In the genomic region with DNA sequence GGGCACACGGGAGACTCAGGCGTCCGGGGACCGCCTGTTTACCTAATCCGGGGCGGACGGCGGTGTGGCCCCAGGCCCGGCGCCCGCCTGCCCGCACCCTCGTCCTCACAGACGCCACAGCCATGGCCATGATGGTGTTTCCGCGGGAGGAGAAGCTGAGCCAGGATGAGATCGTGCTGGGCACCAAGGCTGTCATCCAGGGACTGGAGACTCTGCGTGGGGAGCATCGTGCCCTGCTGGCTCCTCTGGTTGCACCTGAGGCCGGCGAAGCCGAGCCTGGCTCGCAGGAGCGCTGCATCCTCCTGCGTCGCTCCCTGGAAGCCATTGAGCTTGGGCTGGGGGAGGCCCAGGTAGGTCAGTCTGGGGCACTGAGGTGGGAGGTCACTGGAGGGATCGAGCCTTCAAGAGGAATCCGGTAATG, we compare ENCODE assay signal across 8 cellular contexts. TPM values are rescaled to one million over a fixed set of nuclear protein-coding genes. Genes with fewer than 3 reads are reported as not detected.
DNase-seq lines count a peak whose midpoint lies in the region; ATAC-seq and TF ChIP-seq lines count a peak whose summit lies in the region.

No MANE protein-coding gene starts in this region.

- no peak overlapping the region for H3K27ac ChIP-seq in OCI-LY1 (ENCODE audit: low read depth, low read length, poor library complexity, severe bottlenecking)
- H3K27ac ChIP-seq in neutrophil, result no peak overlapping the region

- H3K4me2 ChIP-seq in OCI-LY1 (ENCODE audit: low read length), result peak overlapping the region; percentile 95

- intact Hi-C loops in Caco-2 (cut with micrococcal nuclease; ENCODE audit: unreplicated experiment), result loop anchor here (1.0 kb wide), 2 partner anchors 10 to 36 kb away; a partner anchor contains a TSS

- peak overlapping the region; percentile 93 for H3K4me3 Mint-ChIP-seq in Caco-2 (ENCODE audit: unreplicated experiment)

- H3F3A ChIP-seq in OCI-LY1 (ENCODE audit: insufficient read depth, low read length), result no peaks in the 10 kb centered on the region

- H3K79me2 ChIP-seq in OCI-LY1 (ENCODE audit: insufficient read depth, low read length), result no peaks in the 10 kb centered on the region

- POLR2A ChIA-PET in Caco-2 (lab: Charles Lee), result interaction anchor here (0.6 kb wide), 1 partner anchor 116 kb away, joined by 7 read pairs; no protein-coding TSS in a partner anchor

- H3K27me3 Mint-ChIP-seq in Caco-2 (ENCODE audit: insufficient read depth, unreplicated experiment), result no peaks in the 10 kb centered on the region

- ATAC-seq in GM18868 (IDR thresholded peaks at IDR 0.05; ENCODE audit: unreplicated experiment) (no peak), HG03159 (IDR thresholded peaks at IDR 0.05; ENCODE audit: unreplicated experiment) (no peak)

- peak overlapping the region; percentile 90 for H3K27ac Mint-ChIP-seq in Caco-2 (ENCODE audit: unreplicated experiment)

- TF ChIP-seq CTCF in Caco-2 (IDR thresholded peaks at IDR 0.05; ENCODE audit: insufficient read depth in 1 of 2, low read depth in 1 of 2, low read length in 1 of 2, severe bottlenecking in 1 of 2, unreplicated experiment in 1 of 2) (no peak), OCI-LY1 (IDR thresholded peaks at IDR 0.05; ENCODE audit: low read length) (no peak), epithelial cell of esophagus (IDR thresholded peaks at IDR 0.05; ENCODE audit: insufficient read depth, low read depth, low read length, missing control alignments) (no peak), neutrophil (IDR thresholded peaks at IDR 0.05) (no peak)

- peak overlapping the region; percentile 81 for H3K4me3 ChIP-seq in Caco-2 (ENCODE audit: low read depth, low read length)
- H3K4me3 ChIP-seq in OCI-LY1 (ENCODE audit: low read depth, low read length, poor library complexity, severe bottlenecking), result peak overlapping the region; percentile 85
- H3K4me3 ChIP-seq in epithelial cell of esophagus (ENCODE audit: low read length), result peak overlapping the region; percentile 87
- H3K4me3 ChIP-seq in neutrophil (ENCODE audit: low read depth in 1 of 2, low read length in 1 of 2), result peak overlapping the region; percentile 68 to 73

- H3K4me1 ChIP-seq in Caco-2 (no peaks in the 10 kb centered on the region), OCI-LY1 (ENCODE audit: insufficient read depth, low read length, severe bottlenecking) (peaks cover 19% of the 10 kb centered on the region), neutrophil (ENCODE audit: control insufficient read depth in 1 of 2, insufficient read depth in 1 of 2, low read depth in 1 of 2, low read length in 1 of 2) (peaks cover 15 to 19% of the 10 kb centered on the region in 2 experiments)

- H3K4me1 Mint-ChIP-seq in Caco-2 (ENCODE audit: low read depth, unreplicated experiment), result peaks cover 18% of the 10 kb centered on the region

- DNase-seq in Caco-2 (no peak), epithelial cell of esophagus (ENCODE audit: low read depth) (no peak), MV-4-11 (lab: John Stamatoyannopoulos, UW) (no peak), NCI-H1105 (lab: John Stamatoyannopoulos, UW) (no peak)

- H3K27me3 ChIP-seq in Caco-2 (replicated peaks; ENCODE audit: control insufficient read depth, insufficient read depth, low read length) (no peaks in the 10 kb centered on the region), OCI-LY1 (ENCODE audit: insufficient read depth, low read length) (no peaks in the 10 kb centered on the region), neutrophil (peaks cover 64% of the 10 kb centered on the region)

- CTCF ChIA-PET in Caco-2 (lab: Charles Lee), result interaction anchor here (1.1 to 1.2 kb wide), 2 partner anchors 30 to 54 kb away, joined by 3 to 4 read pairs; no protein-coding TSS in a partner anchor

- H2AFZ ChIP-seq in OCI-LY1 (ENCODE audit: low read length), result no peak overlapping the region

- H3K36me3 Mint-ChIP-seq in Caco-2 (ENCODE audit: insufficient read depth, unreplicated experiment), result peaks cover 64% of the 10 kb centered on the region

- H3K9me2 ChIP-seq in OCI-LY1 (ENCODE audit: low read depth, low read length), result no peaks in the 10 kb centered on the region

- H3K36me3 ChIP-seq in Caco-2 (ENCODE audit: control insufficient read depth, insufficient read depth, low read length), result no peaks in the 10 kb centered on the region
- H3K36me3 ChIP-seq in OCI-LY1 (ENCODE audit: insufficient read depth, low read length), result peaks cover 33% of the 10 kb centered on the region
- no peaks in the 10 kb centered on the region for H3K36me3 ChIP-seq in neutrophil

- no peaks in the 10 kb centered on the region for H4K20me1 ChIP-seq in OCI-LY1 (ENCODE audit: insufficient read depth, low read length)

- H3K9me3 Mint-ChIP-seq in Caco-2 (ENCODE audit: unreplicated experiment), result no peaks in the 10 kb centered on the region

- H3K9me3 ChIP-seq in Caco-2 (no peaks in the 10 kb centered on the region), OCI-LY1 (ENCODE audit: low read length) (no peaks in the 10 kb centered on the region), neutrophil (no peaks in the 10 kb centered on the region)

- H3K9ac ChIP-seq in OCI-LY1 (ENCODE audit: low read length), result peak overlapping the region; percentile 90

- BruUV-seq in Caco-2 (replicated peaks; lab: Mats Ljungman, UMichigan), result no TSS peak

RNA-seq across cellular contexts. Expression of a gene that starts 1.0 kb away (rescaled TPM):
- 49.5 and 53.1 TPM in 2 replicates for total RNA-seq in Caco-2 (2022)

RNA-seq across cellular contexts. Expression of a gene that starts 10.0 kb away (rescaled TPM):
- total RNA-seq in Caco-2 (2022), result 128 and 132 TPM in 2 replicates

RNA-seq across cellular contexts. Expression of a gene that starts 19.5 kb away (rescaled TPM):
- 4.9 and 6.1 TPM in 2 replicates for total RNA-seq in Caco-2 (2022)

RNA-seq across cellular contexts. Expression of a gene that starts 30.5 kb away (rescaled TPM):
- 140 and 159 TPM in 2 replicates for total RNA-seq in Caco-2 (2022)

RNA-seq across cellular contexts. Expression of a gene that starts 33.2 kb away (rescaled TPM):
- 0.68 and 0.88 TPM in 2 replicates for total RNA-seq in Caco-2 (2022)
